ENCODE assay signal across 3 cellular contexts in genomic region chr1:94982403-94982802, GRCh38.
TF ChIP-seq lines count a peak whose summit lies in the region.

No MANE protein-coding gene starts in this region.

TF ChIP-seq in SK-N-SH, 30 proteins besides CTCF, POLR2A, EP300 and RAD21 (continued from another document):
- TF ChIP-seq MEF2A (IDR thresholded peaks at IDR 0.05; ENCODE audit: borderline replicate concordance, low read depth), result no peak

TF ChIP-seq in SK-N-SH treated with all-trans-retinoic acid at 6 μM for 48 hours, 23 proteins besides CTCF, POLR2A, EP300 and RAD21 (continued from another document):
- TF ChIP-seq, protein P1, sequence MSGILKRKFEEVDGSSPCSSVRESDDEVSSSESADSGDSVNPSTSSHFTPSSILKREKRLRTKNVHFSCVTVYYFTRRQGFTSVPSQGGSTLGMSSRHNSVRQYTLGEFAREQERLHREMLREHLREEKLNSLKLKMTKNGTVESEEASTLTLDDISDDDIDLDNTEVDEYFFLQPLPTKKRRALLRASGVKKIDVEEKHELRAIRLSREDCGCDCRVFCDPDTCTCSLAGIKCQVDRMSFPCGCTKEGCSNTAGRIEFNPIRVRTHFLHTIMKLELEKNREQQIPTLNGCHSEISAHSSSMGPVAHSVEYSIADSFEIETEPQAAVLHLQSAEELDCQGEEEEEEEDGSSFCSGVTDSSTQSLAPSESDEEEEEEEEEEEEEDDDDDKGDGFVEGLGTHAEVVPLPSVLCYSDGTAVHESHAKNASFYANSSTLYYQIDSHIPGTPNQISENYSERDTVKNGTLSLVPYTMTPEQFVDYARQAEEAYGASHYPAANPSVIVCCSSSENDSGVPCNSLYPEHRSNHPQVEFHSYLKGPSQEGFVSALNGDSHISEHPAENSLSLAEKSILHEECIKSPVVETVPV (CRISPR knock-in tag; IDR thresholded peaks at IDR 0.05), result no peak
- no peak for TF ChIP-seq ZFP30 (CRISPR knock-in tag; IDR thresholded peaks at IDR 0.05)
- TF ChIP-seq OSR1 (CRISPR knock-in tag; IDR thresholded peaks at IDR 0.05), result no peak
- TF ChIP-seq, protein P2, sequence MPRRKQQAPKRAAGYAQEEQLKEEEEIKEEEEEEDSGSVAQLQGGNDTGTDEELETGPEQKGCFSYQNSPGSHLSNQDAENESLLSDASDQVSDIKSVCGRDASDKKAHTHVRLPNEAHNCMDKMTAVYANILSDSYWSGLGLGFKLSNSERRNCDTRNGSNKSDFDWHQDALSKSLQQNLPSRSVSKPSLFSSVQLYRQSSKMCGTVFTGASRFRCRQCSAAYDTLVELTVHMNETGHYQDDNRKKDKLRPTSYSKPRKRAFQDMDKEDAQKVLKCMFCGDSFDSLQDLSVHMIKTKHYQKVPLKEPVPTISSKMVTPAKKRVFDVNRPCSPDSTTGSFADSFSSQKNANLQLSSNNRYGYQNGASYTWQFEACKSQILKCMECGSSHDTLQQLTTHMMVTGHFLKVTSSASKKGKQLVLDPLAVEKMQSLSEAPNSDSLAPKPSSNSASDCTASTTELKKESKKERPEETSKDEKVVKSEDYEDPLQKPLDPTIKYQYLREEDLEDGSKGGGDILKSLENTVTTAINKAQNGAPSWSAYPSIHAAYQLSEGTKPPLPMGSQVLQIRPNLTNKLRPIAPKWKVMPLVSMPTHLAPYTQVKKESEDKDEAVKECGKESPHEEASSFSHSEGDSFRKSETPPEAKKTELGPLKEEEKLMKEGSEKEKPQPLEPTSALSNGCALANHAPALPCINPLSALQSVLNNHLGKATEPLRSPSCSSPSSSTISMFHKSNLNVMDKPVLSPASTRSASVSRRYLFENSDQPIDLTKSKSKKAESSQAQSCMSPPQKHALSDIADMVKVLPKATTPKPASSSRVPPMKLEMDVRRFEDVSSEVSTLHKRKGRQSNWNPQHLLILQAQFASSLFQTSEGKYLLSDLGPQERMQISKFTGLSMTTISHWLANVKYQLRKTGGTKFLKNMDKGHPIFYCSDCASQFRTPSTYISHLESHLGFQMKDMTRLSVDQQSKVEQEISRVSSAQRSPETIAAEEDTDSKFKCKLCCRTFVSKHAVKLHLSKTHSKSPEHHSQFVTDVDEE (CRISPR knock-in tag; IDR thresholded peaks at IDR 0.05), result no peak
- no peak for TF ChIP-seq TOX (CRISPR knock-in tag; IDR thresholded peaks at IDR 0.05; ENCODE audit: borderline replicate concordance)
- no peak for TF ChIP-seq ZFP3 (CRISPR knock-in tag; IDR thresholded peaks at IDR 0.05)
- TF ChIP-seq ZNF70 (CRISPR knock-in tag; IDR thresholded peaks at IDR 0.05), result no peak
- TF ChIP-seq BACH2 (CRISPR knock-in tag; IDR thresholded peaks at IDR 0.05; ENCODE audit: borderline replicate concordance), result no peak
- no peak for TF ChIP-seq ESRRG (CRISPR knock-in tag; IDR thresholded peaks at IDR 0.05)
- no peak for TF ChIP-seq ZC3H10 (CRISPR knock-in tag; IDR thresholded peaks at IDR 0.05)

TF ChIP-seq in WTC11, 78 proteins besides CTCF, POLR2A, EP300 and RAD21 (continued from another document):
- TF ChIP-seq ATF6 (CRISPR knock-in tag; IDR thresholded peaks at IDR 0.05) (no peak), ZNF317 (CRISPR knock-in tag; IDR thresholded peaks at IDR 0.05; ENCODE audit: borderline replicate concordance, low read depth) (no peak)
- TF ChIP-seq, protein P3, sequence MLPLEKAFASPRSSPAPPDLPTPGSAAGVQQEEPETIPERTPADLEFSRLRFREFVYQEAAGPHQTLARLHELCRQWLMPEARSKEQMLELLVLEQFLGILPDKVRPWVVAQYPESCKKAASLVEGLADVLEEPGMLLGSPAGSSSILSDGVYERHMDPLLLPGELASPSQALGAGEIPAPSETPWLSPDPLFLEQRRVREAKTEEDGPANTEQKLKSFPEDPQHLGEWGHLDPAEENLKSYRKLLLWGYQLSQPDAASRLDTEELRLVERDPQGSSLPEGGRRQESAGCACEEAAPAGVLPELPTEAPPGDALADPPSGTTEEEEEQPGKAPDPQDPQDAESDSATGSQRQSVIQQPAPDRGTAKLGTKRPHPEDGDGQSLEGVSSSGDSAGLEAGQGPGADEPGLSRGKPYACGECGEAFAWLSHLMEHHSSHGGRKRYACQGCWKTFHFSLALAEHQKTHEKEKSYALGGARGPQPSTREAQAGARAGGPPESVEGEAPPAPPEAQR (CRISPR knock-in tag; IDR thresholded peaks at IDR 0.05), result no peak
